Comparison of ENCODE assay signal across 8 cellular contexts in the genomic region with DNA sequence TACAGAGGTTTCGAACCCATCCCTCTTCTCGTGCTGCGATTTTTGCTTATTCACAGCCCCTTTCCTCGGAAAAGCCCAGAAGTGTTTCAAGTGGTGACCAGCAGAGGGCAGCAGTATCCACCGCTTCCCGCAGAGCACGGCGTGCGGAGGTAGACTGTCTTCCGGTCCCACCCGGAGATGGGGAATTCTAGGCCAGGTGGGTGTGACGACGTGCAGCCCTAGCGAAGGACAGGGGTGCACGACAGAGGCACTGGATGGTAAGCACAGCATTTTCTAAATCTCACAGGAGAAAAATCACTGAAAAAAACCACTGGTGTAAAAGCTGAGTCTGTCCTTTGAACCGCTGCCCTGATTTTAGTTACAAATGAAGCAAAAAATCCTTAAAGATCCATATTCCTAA. TPM values are rescaled to one million over a fixed set of nuclear protein-coding genes. Genes with fewer than 3 reads are reported as not detected.
DNase-seq lines count a peak whose midpoint lies in the region; ATAC-seq and TF ChIP-seq lines count a peak whose summit lies in the region.

No MANE protein-coding gene starts in this region.

- ATAC-seq in aorta (ENCODE audit: low FRiP score): peak; percentile 93

- H3K36me3 ChIP-seq in left ventricle myocardium inferior (no peaks in the 10 kb centered on the region), aorta (ENCODE audit: control insufficient read depth in 1 of 2, insufficient read depth in 2 of 2, low read length in 1 of 2) (no peaks in the 10 kb centered on the region)

- TF ChIP-seq CTCF in GM12865 (IDR thresholded peaks at IDR 0.05; ENCODE audit: insufficient read depth, low read depth, low read length, missing control alignments) (peak; percentile 86), HFF-Myc (IDR thresholded peaks at IDR 0.05; ENCODE audit: low read depth, low read length, missing control alignments) (peak; percentile 78), left ventricle myocardium inferior (IDR thresholded peaks at IDR 0.05; ENCODE audit: borderline replicate concordance) (peak; percentile 90)

- peaks cover 25% of the 10 kb centered on the region for H3K27me3 ChIP-seq in left ventricle myocardium inferior (ENCODE audit: low read depth)
- H3K27me3 ChIP-seq in aorta (ENCODE audit: control insufficient read depth in 1 of 2, insufficient read depth in 2 of 2, low read length in 1 of 2): no peaks in the 10 kb centered on the region

- WGBS in aorta, 2 donors: 3% methylated on average over 16 of the region's 16 CpGs

- intact Hi-C loops in left ventricle myocardium inferior (cut with micrococcal nuclease) (loop anchor here (2.0 kb wide), 1 partner anchor 454 kb away; no protein-coding TSS in a partner anchor), aorta (cut with DNase I) (loop anchor here (1.0 to 10.0 kb wide), 5 partner anchors 134 to 454 kb away; no protein-coding TSS in a partner anchor)

- H3K4me3 ChIP-seq in GM12865 (ENCODE audit: low read depth, low read length) (peak overlapping the region; percentile 44), HFF-Myc (replicated peaks; ENCODE audit: low read depth, low read length) (no peak overlapping the region), left ventricle myocardium inferior (peak overlapping the region; percentile 55), aorta (ENCODE audit: low read length in 2 of 2) (no peak overlapping the region)

- peaks cover 7% of the 10 kb centered on the region for H3K4me1 ChIP-seq in left ventricle myocardium inferior
- H3K4me1 ChIP-seq in aorta (ENCODE audit: control insufficient read depth in 1 of 2, insufficient read depth in 2 of 2, low read length in 2 of 2): no peaks in the 10 kb centered on the region

- no peak overlapping the region for H3K27ac ChIP-seq in left ventricle myocardium inferior (replicated peaks)
- H3K27ac ChIP-seq in aorta (ENCODE audit: low read depth in 1 of 2, low read length in 2 of 2): no peak overlapping the region

- DNase-seq in GM12865 (ENCODE audit: low read depth) (peak; percentile 84), HFF-Myc (ENCODE audit: extremely low read depth, low read depth) (peak; percentile 57), MV-4-11 (lab: John Stamatoyannopoulos, UW) (peak; percentile 14), SKM-1 treated with dmso at 0.1 percent for 144 hours (lab: John Stamatoyannopoulos, UW; ENCODE audit: unreplicated experiment) (peak; percentile 53), left ventricle myocardium inferior (peak; percentile 65), renal cortical epithelial cell (ENCODE audit: low read depth) (peak; percentile 46), aorta (peak; percentile 72 to 90)
- DNase-seq in activated naive CD8-positive, alpha-beta T cell treated with anti-CD3 and anti-CD28 coated beads, Interleukin-2, amount 50 U/mL, for 16 hours (ENCODE audit: low read depth, low spot score): peak; percentile 59

- H3K9me3 ChIP-seq in left ventricle myocardium inferior (replicated peaks) (peaks cover 13% of the 10 kb centered on the region), aorta (ENCODE audit: control insufficient read depth, low read length) (no peaks in the 10 kb centered on the region)

RNA-seq across cellular contexts. Expression of gene PSMD6, which starts 7.4 kb away (rescaled TPM):
- total RNA-seq in left ventricle myocardium inferior (78.3 TPM), renal cortical epithelial cell (113 and 124 TPM in 2 replicates), aorta (10 to 100 TPM; 47.5 to 52.9 TPM)
- 10 to 100 TPM; 52.3 to 52.5 TPM for polyA plus RNA-seq in aorta

Comparison
In these comparisons a context has a peak if more than half of its experiments do, and no peak if none do; other contexts are left out.
1. DNase-seq: peak in every context shown above with its lines; median percentile 84 in GM12865; 81 in aorta; 65 in left ventricle myocardium inferior; 59 in activated naive CD8-positive, alpha-beta T cell treated with anti-CD3 and anti-CD28 coated beads, Interleukin-2, amount 50 U/mL, for 16 hours; 57 in HFF-Myc; 53 in SKM-1 treated with dmso at 0.1 percent for 144 hours; 46 in renal cortical epithelial cell; 14 in MV-4-11.
2. H3K4me3 ChIP-seq: peak in GM12865 (single experiment) and left ventricle myocardium inferior (single experiment); none in HFF-Myc (single experiment) and aorta (0 of 2).
3. Peak in every context shown above with its lines, with median percentiles within 50 percentile points of each other: CTCF ChIP-seq.